20 cellular contexts compared by ENCODE assay signal in the genomic region with DNA sequence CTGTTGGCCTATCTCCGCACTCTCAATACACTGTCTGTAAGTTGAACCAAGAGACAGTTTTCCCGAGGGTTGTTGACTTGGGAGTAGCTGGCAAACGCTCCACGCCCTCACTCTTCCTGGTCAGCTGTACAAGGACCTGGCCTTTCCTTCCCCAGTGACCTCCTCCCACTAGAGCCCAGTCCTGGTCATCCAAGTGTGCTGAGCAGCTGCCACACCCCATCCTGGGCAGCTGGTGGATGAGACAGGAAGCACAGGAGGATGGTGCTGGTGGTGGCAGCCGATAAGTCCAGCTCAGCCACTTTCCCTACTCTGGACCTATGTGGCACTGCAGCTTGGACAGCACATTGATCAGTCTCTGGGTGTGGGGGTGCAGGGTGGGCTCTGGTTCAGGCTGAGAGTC. TPM values are rescaled to one million over a fixed set of nuclear protein-coding genes. Genes with fewer than 3 reads are reported as not detected.
DNase-seq lines count a peak whose midpoint lies in the region; ATAC-seq, FAIRE-seq and TF ChIP-seq lines count a peak whose summit lies in the region.
"Had no signal": no experiment of that assay in that cellular context is flagged by ENCODE, and none has a peak within 500 bp of the region (broad histone marks: within the 10 kb centered on the region; RNA-seq: fewer than 3 reads in every experiment).

No MANE protein-coding gene starts in this region.

- H3K36me3 ChIP-seq in neuronal stem cell (replicated peaks in 1 of 2; ENCODE audit: control insufficient read depth in 2 of 2, insufficient read depth in 2 of 2, low read length in 2 of 2) (peaks cover 34 to 75% of the 10 kb centered on the region in 2 donors), neural progenitor cell (no peaks in the 10 kb centered on the region)

- H3K4me1 ChIP-seq in neuronal stem cell (ENCODE audit: control insufficient read depth in 2 of 2, insufficient read depth in 1 of 2, low read depth in 1 of 2, low read length in 2 of 2) (no peaks in the 10 kb centered on the region), neural progenitor cell (no peaks in the 10 kb centered on the region)

- no peak overlapping the region for H3K4ac ChIP-seq in neuronal stem cell (ENCODE audit: low read length)

- H3K9ac ChIP-seq in neuronal stem cell (ENCODE audit: low read depth, low read length, poor library complexity), result no peak overlapping the region
- H3K9ac ChIP-seq in neural progenitor cell, result no peak overlapping the region
- H3K9ac ChIP-seq: BLaER1, GM23248 had no signal

- H3K4me3 ChIP-seq in neuronal stem cell (ENCODE audit: low read length in 2 of 2) (peak overlapping the region in 1 of 2 donors; percentile 59), neural progenitor cell (no peak overlapping the region)
- H3K4me3 ChIP-seq: BLaER1, GM23248 had no signal

- no peak overlapping the region for H3K4me2 ChIP-seq in neuronal stem cell (ENCODE audit: insufficient read depth, low read length, poor library complexity, severe bottlenecking)
- no peak overlapping the region for H3K4me2 ChIP-seq in neural progenitor cell
- H3K4me2 ChIP-seq: BLaER1 had no signal

- peaks cover 1% of the 10 kb centered on the region for H3K79me1 ChIP-seq in neuronal stem cell (ENCODE audit: low read depth, low read length)

- FAIRE-seq in HTR-8/SVneo (lab: Jason Lieb, UNC), result peak; percentile 23
- FAIRE-seq: GM12892 had no signal

- no peak for DNase-seq in activated CD4-positive, alpha-beta T cell treated with anti-CD3 and anti-CD28 coated beads for 36 hours
- no peak for DNase-seq in activated CD4-positive, alpha-beta T cell treated with anti-CD3 and anti-CD28 coated beads for 4 hours
- no peak for DNase-seq in HTR-8/SVneo (ENCODE audit: insufficient read length, low spot score)
- DNase-seq in left colon, result no peak
- no peak for DNase-seq in neuronal stem cell (ENCODE audit: low spot score)
- DNase-seq in activated T-helper 1 cell treated with anti-CD3 and anti-CD28 coated beads, Interleukin-12 subunit alpha, Interleukin-12 subunit beta, Interleukin-2, Interleukin-4 antibody, amounts not matched to agents 30 ng/mL and 10 ng/mL and 1 ng/mL, durations not matched to agents 14 hours and 24 hours and 36 hours (ENCODE audit: low spot score), result no peak
- no peak for DNase-seq in neural progenitor cell (ENCODE audit: low spot score)
- no peak for DNase-seq in GM13977 (ENCODE audit: low spot score)
- DNase-seq: CD4-positive, alpha-beta memory T cell; DMS153; DMS79; GDM1; GM23248; HCEC 1CT; IMR-90 had no signal

- peak overlapping the region; percentile 19 for H2BK5ac ChIP-seq in neuronal stem cell (ENCODE audit: low read length)

- no peak overlapping the region for H2BK15ac ChIP-seq in neuronal stem cell (ENCODE audit: low read length)

- peak; percentile 12 for ATAC-seq in activated CD4-positive, alpha-beta T cell treated with anti-CD3 and anti-CD28 coated beads for 36 hours
- ATAC-seq in left colon, result peak; percentile 97

- H3K4me1 Mint-ChIP-seq in activated CD4-positive, alpha-beta T cell treated with anti-CD3 and anti-CD28 coated beads for 36 hours, result no peaks in the 10 kb centered on the region
- H3K4me1 Mint-ChIP-seq in activated T-helper 1 cell treated with anti-CD3 and anti-CD28 coated beads, Interleukin-12 subunit alpha, Interleukin-12 subunit beta, Interleukin-2, Interleukin-4 antibody, amounts not matched to agents 30 ng/mL and 10 ng/mL and 1 ng/mL, durations not matched to agents 14 hours and 24 hours and 36 hours (ENCODE audit: low read depth), result no peaks in the 10 kb centered on the region
- H3K4me1 Mint-ChIP-seq in neural progenitor cell, result no peaks in the 10 kb centered on the region

- H2BK12ac ChIP-seq in neuronal stem cell (ENCODE audit: low read length), result no peak overlapping the region

- H3K79me2 ChIP-seq in neural progenitor cell (ENCODE audit: low read depth), result no peaks in the 10 kb centered on the region

- no peak for TF ChIP-seq CTCF in neural progenitor cell (IDR thresholded peaks at IDR 0.05)
- no peak for TF ChIP-seq CTCF in GM13977 (IDR thresholded peaks at IDR 0.05; ENCODE audit: extremely low read depth, insufficient read depth, missing control alignments)

- CTCF ChIA-PET in activated CD4-positive, alpha-beta T cell treated with anti-CD3 and anti-CD28 coated beads for 36 hours (lab: Charles Lee), result no interaction called here

- H3K23ac ChIP-seq in neuronal stem cell (ENCODE audit: low read depth, low read length, poor library complexity), result no peak overlapping the region

- H4K8ac ChIP-seq in neuronal stem cell (ENCODE audit: low read depth, low read length), result no peak overlapping the region

- H3K18ac ChIP-seq in neuronal stem cell (ENCODE audit: low read length), result no peak overlapping the region

- no peak overlapping the region for H2AFZ ChIP-seq in neuronal stem cell (ENCODE audit: low read length)
- H2AFZ ChIP-seq in neural progenitor cell (replicated peaks), result no peak overlapping the region
- H2AFZ ChIP-seq: GM23248 had no signal

- no peak overlapping the region for H3K4me3 Mint-ChIP-seq in activated CD4-positive, alpha-beta T cell treated with anti-CD3 and anti-CD28 coated beads for 36 hours
- H3K4me3 Mint-ChIP-seq in activated T-helper 1 cell treated with anti-CD3 and anti-CD28 coated beads, Interleukin-12 subunit alpha, Interleukin-12 subunit beta, Interleukin-2, Interleukin-4 antibody, amounts not matched to agents 30 ng/mL and 10 ng/mL and 1 ng/mL, durations not matched to agents 14 hours and 24 hours and 36 hours, result no peak overlapping the region
- no peak overlapping the region for H3K4me3 Mint-ChIP-seq in neural progenitor cell
- H3K4me3 Mint-ChIP-seq: CD14-positive monocyte; CD4-positive, alpha-beta memory T cell had no signal

- H2AK5ac ChIP-seq in neuronal stem cell (ENCODE audit: low read depth, low read length), result no peak overlapping the region

- no peaks in the 10 kb centered on the region for H4K20me1 ChIP-seq in neural progenitor cell (ENCODE audit: low read depth)

- no peak overlapping the region for H4K91ac ChIP-seq in neuronal stem cell (ENCODE audit: low read depth, low read length, poor library complexity)

- no peak overlapping the region for H3K27ac Mint-ChIP-seq in activated CD4-positive, alpha-beta T cell treated with anti-CD3 and anti-CD28 coated beads for 36 hours
- H3K27ac Mint-ChIP-seq in activated T-helper 1 cell treated with anti-CD3 and anti-CD28 coated beads, Interleukin-12 subunit alpha, Interleukin-12 subunit beta, Interleukin-2, Interleukin-4 antibody, amounts not matched to agents 30 ng/mL and 10 ng/mL and 1 ng/mL, durations not matched to agents 14 hours and 24 hours and 36 hours, result no peak overlapping the region
- H3K27ac Mint-ChIP-seq in neural progenitor cell, result no peak overlapping the region
- H3K27ac Mint-ChIP-seq: CD4-positive, alpha-beta memory T cell had no signal

- WGBS in neuronal stem cell (ENCODE audit: extremely low coverage in 2 of 2, insufficient read length in 2 of 2, insufficient replicate concordance in 1 of 2), 2 donors, result no CpG with 5 or more reads among the region's 5 CpGs

- no peaks in the 10 kb centered on the region for H3K9me3 Mint-ChIP-seq in activated CD4-positive, alpha-beta T cell treated with anti-CD3 and anti-CD28 coated beads for 36 hours (ENCODE audit: low read depth)
- no peaks in the 10 kb centered on the region for H3K9me3 Mint-ChIP-seq in activated T-helper 1 cell treated with anti-CD3 and anti-CD28 coated beads, Interleukin-12 subunit alpha, Interleukin-12 subunit beta, Interleukin-2, Interleukin-4 antibody, amounts not matched to agents 30 ng/mL and 10 ng/mL and 1 ng/mL, durations not matched to agents 14 hours and 24 hours and 36 hours
- H3K9me3 Mint-ChIP-seq in neural progenitor cell, result no peaks in the 10 kb centered on the region
- H3K9me3 Mint-ChIP-seq: CD4-positive, alpha-beta memory T cell had no signal

- intact Hi-C loops in activated CD4-positive, alpha-beta T cell treated with anti-CD3 and anti-CD28 coated beads for 36 hours (cut with DNase I, micrococcal nuclease), result no loop called here
- intact Hi-C loops in left colon (cut with DNase I, micrococcal nuclease), result no loop called here
- intact Hi-C loops in activated T-helper 1 cell treated with anti-CD3 and anti-CD28 coated beads, Interleukin-12 subunit alpha, Interleukin-12 subunit beta, Interleukin-2, Interleukin-4 antibody, amounts not matched to agents 30 ng/mL and 10 ng/mL and 1 ng/mL, durations not matched to agents 14 hours and 24 hours and 36 hours (cut with micrococcal nuclease), result no loop called here

- in situ Hi-C loops in GM13977 (cut with MboI; ENCODE audit: low pct_unique_long_range_greater_than_20kb, low sequenced_read_pairs, unreplicated experiment), result no loop called here

- H3K36me3 Mint-ChIP-seq in activated CD4-positive, alpha-beta T cell treated with anti-CD3 and anti-CD28 coated beads for 36 hours (ENCODE audit: low read depth), result peaks cover 53% of the 10 kb centered on the region
- peaks cover 32% of the 10 kb centered on the region for H3K36me3 Mint-ChIP-seq in activated T-helper 1 cell treated with anti-CD3 and anti-CD28 coated beads, Interleukin-12 subunit alpha, Interleukin-12 subunit beta, Interleukin-2, Interleukin-4 antibody, amounts not matched to agents 30 ng/mL and 10 ng/mL and 1 ng/mL, durations not matched to agents 14 hours and 24 hours and 36 hours (ENCODE audit: low read depth)
- peaks cover 38% of the 10 kb centered on the region for H3K36me3 Mint-ChIP-seq in neural progenitor cell

- POLR2A ChIA-PET in activated CD4-positive, alpha-beta T cell treated with anti-CD3 and anti-CD28 coated beads for 36 hours (lab: Charles Lee), result no interaction called here

- H3K9me3 ChIP-seq in neuronal stem cell (replicated peaks in 1 of 2; ENCODE audit: control insufficient read depth in 2 of 2, insufficient read depth in 1 of 2, low read depth in 1 of 2, low read length in 2 of 2) (peaks cover 0 to 2% of the 10 kb centered on the region in 2 donors), neural progenitor cell (ENCODE audit: low read depth) (no peaks in the 10 kb centered on the region)
- H3K9me3 ChIP-seq: BLaER1 had no signal

- no peak overlapping the region for H2BK120ac ChIP-seq in neuronal stem cell (ENCODE audit: low read depth, low read length)

- H3K14ac ChIP-seq in neuronal stem cell (ENCODE audit: low read length), result no peak overlapping the region

- H3K27me3 ChIP-seq in neuronal stem cell (ENCODE audit: control insufficient read depth in 3 of 3, insufficient read depth in 3 of 3, low read depth in 1 of 3, low read length in 3 of 3), result no peaks in the 10 kb centered on the region
- no peaks in the 10 kb centered on the region for H3K27me3 ChIP-seq in neural progenitor cell
- H3K27me3 ChIP-seq: BLaER1 had no signal

- no peaks in the 10 kb centered on the region for H3K27me3 Mint-ChIP-seq in activated CD4-positive, alpha-beta T cell treated with anti-CD3 and anti-CD28 coated beads for 36 hours
- no peaks in the 10 kb centered on the region for H3K27me3 Mint-ChIP-seq in activated T-helper 1 cell treated with anti-CD3 and anti-CD28 coated beads, Interleukin-12 subunit alpha, Interleukin-12 subunit beta, Interleukin-2, Interleukin-4 antibody, amounts not matched to agents 30 ng/mL and 10 ng/mL and 1 ng/mL, durations not matched to agents 14 hours and 24 hours and 36 hours (ENCODE audit: insufficient read depth)
- H3K27me3 Mint-ChIP-seq in neural progenitor cell (ENCODE audit: insufficient read depth, low read depth), result peaks cover 3% of the 10 kb centered on the region
- H3K27me3 Mint-ChIP-seq: CD4-positive, alpha-beta memory T cell had no signal

- peaks cover 4% of the 10 kb centered on the region for H3F3A ChIP-seq in neural progenitor cell (ENCODE audit: low read depth)

- H3K27ac ChIP-seq in neuronal stem cell (replicated peaks; ENCODE audit: low read length) (no peak overlapping the region), neural progenitor cell (no peak overlapping the region)
- H3K27ac ChIP-seq: 22Rv1, BLaER1, GM23248, HL-60 had no signal

RNA-seq across cellular contexts. Expression of gene PFKFB4, which starts 19.8 kb away (rescaled TPM):
- 10 to 100 TPM; 58.4 to 63.7 TPM for total RNA-seq in activated CD4-positive, alpha-beta T cell treated with anti-CD3 and anti-CD28 coated beads for 36 hours
- total RNA-seq in left colon (1 to 10 TPM; 6.0 to 10.0 TPM), neural progenitor cell (ENCODE audit: low replicate concordance) (59.5 and 102 TPM in 2 replicates)
- 9.2 TPM for polyA plus RNA-seq in neuronal stem cell (2013, experiment 1 of 2)
- polyA plus RNA-seq in neuronal stem cell (2013, experiment 2 of 2), result 8.9 TPM
- 11.7 and 15.5 TPM in 2 replicates for total RNA-seq in activated T-helper 1 cell treated with anti-CD3 and anti-CD28 coated beads, Interleukin-12 subunit alpha, Interleukin-12 subunit beta, Interleukin-2, Interleukin-4 antibody, amounts not matched to agents 30 ng/mL and 10 ng/mL and 1 ng/mL, durations not matched to agents 14 hours and 24 hours and 36 hours

RNA-seq across cellular contexts. Expression of gene UCN2, which starts 26.8 kb away (rescaled TPM):
- not detected for total RNA-seq in activated CD4-positive, alpha-beta T cell treated with anti-CD3 and anti-CD28 coated beads for 36 hours
- total RNA-seq in left colon (not detected), neural progenitor cell (ENCODE audit: low replicate concordance) (0.34 TPM in 1 of 2 replicates, not detected in the other)
- polyA plus RNA-seq in neuronal stem cell (2013, experiment 1 of 2), result 0.13 TPM
- 0.10 TPM for polyA plus RNA-seq in neuronal stem cell (2013, experiment 2 of 2)
- total RNA-seq in activated T-helper 1 cell treated with anti-CD3 and anti-CD28 coated beads, Interleukin-12 subunit alpha, Interleukin-12 subunit beta, Interleukin-2, Interleukin-4 antibody, amounts not matched to agents 30 ng/mL and 10 ng/mL and 1 ng/mL, durations not matched to agents 14 hours and 24 hours and 36 hours, result 0.21 TPM in 1 of 2 replicates, not detected in the other
- total RNA-seq: CD4-positive, alpha-beta memory T cell had no signal
- polyA plus RNA-seq: CD14-positive monocyte; CD4-positive, alpha-beta memory T cell had no signal

RNA-seq across cellular contexts. Expression of gene SHISA5, which starts 32.8 kb away (rescaled TPM):
- 10 to 100 TPM; 52.9 to 68.8 TPM for total RNA-seq in activated CD4-positive, alpha-beta T cell treated with anti-CD3 and anti-CD28 coated beads for 36 hours
- total RNA-seq in left colon (100 to 1,000 TPM; 103 to 116 TPM), neural progenitor cell (ENCODE audit: low replicate concordance) (54.8 and 133 TPM in 2 replicates)
- 179 TPM for polyA plus RNA-seq in neuronal stem cell (2013, experiment 1 of 2)
- 192 TPM for polyA plus RNA-seq in neuronal stem cell (2013, experiment 2 of 2)
- total RNA-seq in activated T-helper 1 cell treated with anti-CD3 and anti-CD28 coated beads, Interleukin-12 subunit alpha, Interleukin-12 subunit beta, Interleukin-2, Interleukin-4 antibody, amounts not matched to agents 30 ng/mL and 10 ng/mL and 1 ng/mL, durations not matched to agents 14 hours and 24 hours and 36 hours, result 90.1 and 92.5 TPM in 2 replicates

RNA-seq across cellular contexts. Expression of gene COL7A1, which starts 58.3 kb away (rescaled TPM):
- under 1 TPM; 0.65 to 0.85 TPM for total RNA-seq in activated CD4-positive, alpha-beta T cell treated with anti-CD3 and anti-CD28 coated beads for 36 hours
- total RNA-seq in left colon (1 to 10 TPM; 4.5 to 5.7 TPM), neural progenitor cell (ENCODE audit: low replicate concordance) (3.0 and 13.3 TPM in 2 replicates)
- 8.2 TPM for polyA plus RNA-seq in neuronal stem cell (2013, experiment 1 of 2)
- polyA plus RNA-seq in neuronal stem cell (2013, experiment 2 of 2), result 7.8 TPM
- total RNA-seq in activated T-helper 1 cell treated with anti-CD3 and anti-CD28 coated beads, Interleukin-12 subunit alpha, Interleukin-12 subunit beta, Interleukin-2, Interleukin-4 antibody, amounts not matched to agents 30 ng/mL and 10 ng/mL and 1 ng/mL, durations not matched to agents 14 hours and 24 hours and 36 hours, result 0.39 and 0.83 TPM in 2 replicates
- polyA plus RNA-seq: CD4-positive, alpha-beta memory T cell had no signal
